In genomic region chr10:122421054-122421625, GRCh38 we compare ENCODE assay signal across 17 cellular contexts. TPM values are rescaled to one million over a fixed set of nuclear protein-coding genes. Genes with fewer than 3 reads are reported as not detected.
DNase-seq lines count a peak whose midpoint lies in the region; ATAC-seq and TF ChIP-seq lines count a peak whose summit lies in the region.
"Had no signal": no experiment of that assay in that cellular context is flagged by ENCODE, and none has a peak within 500 bp of the region (broad histone marks: within the 10 kb centered on the region; RNA-seq: fewer than 3 reads in every experiment).

No MANE protein-coding gene starts in this region.

- H3K27ac ChIP-seq in RWPE1, result peak overlapping the region; percentile 99
- H3K27ac ChIP-seq: lower lobe of right lung, ovary, VCaP had no signal

- peaks cover 14% of the 10 kb centered on the region for H3K36me3 Mint-ChIP-seq in dendritic cell treated with granulocyte-macrophage colony-stimulating factor and Interleukin-4, amounts not matched to agents 40 ng/mL and 50 ng/mL, for 4 days (ENCODE audit: low read depth)
- peaks cover 5% of the 10 kb centered on the region for H3K36me3 Mint-ChIP-seq in natural killer cell treated with Interleukin-12 subunit alpha and Interleukin-12 subunit beta and Interleukin-15 and Interleukin-18, amount 100 ng/mL, for 72 hours
- peaks cover 19% of the 10 kb centered on the region for H3K36me3 Mint-ChIP-seq in type B pancreatic cell

- no peaks in the 10 kb centered on the region for H3K9me3 Mint-ChIP-seq in dendritic cell treated with granulocyte-macrophage colony-stimulating factor and Interleukin-4, amounts not matched to agents 40 ng/mL and 50 ng/mL, for 4 days
- no peaks in the 10 kb centered on the region for H3K9me3 Mint-ChIP-seq in natural killer cell treated with Interleukin-12 subunit alpha and Interleukin-12 subunit beta and Interleukin-15 and Interleukin-18, amount 100 ng/mL, for 72 hours
- no peaks in the 10 kb centered on the region for H3K9me3 Mint-ChIP-seq in type B pancreatic cell

- no peak overlapping the region for H3K4me3 Mint-ChIP-seq in dendritic cell treated with granulocyte-macrophage colony-stimulating factor and Interleukin-4, amounts not matched to agents 40 ng/mL and 50 ng/mL, for 4 days
- H3K4me3 Mint-ChIP-seq in natural killer cell treated with Interleukin-12 subunit alpha and Interleukin-12 subunit beta and Interleukin-15 and Interleukin-18, amount 100 ng/mL, for 72 hours, result peak overlapping the region; percentile 66
- H3K4me3 Mint-ChIP-seq in type B pancreatic cell, result no peak overlapping the region

- no peak overlapping the region for H3K4me3 ChIP-seq in BJ (ENCODE audit: low read depth, low read length)
- H3K4me3 ChIP-seq: lower lobe of right lung, ovary, tibial artery had no signal

- peak overlapping the region; percentile 45 for H3K27ac Mint-ChIP-seq in dendritic cell treated with granulocyte-macrophage colony-stimulating factor and Interleukin-4, amounts not matched to agents 40 ng/mL and 50 ng/mL, for 4 days
- peak overlapping the region; percentile 62 to 89 for H3K27ac Mint-ChIP-seq in natural killer cell treated with Interleukin-12 subunit alpha and Interleukin-12 subunit beta and Interleukin-15 and Interleukin-18, amount 100 ng/mL, for 72 hours
- no peak overlapping the region for H3K27ac Mint-ChIP-seq in type B pancreatic cell

- intact Hi-C loops in dendritic cell treated with granulocyte-macrophage colony-stimulating factor and Interleukin-4, amounts not matched to agents 40 ng/mL and 50 ng/mL, for 4 days (cut with micrococcal nuclease), result no loop called here

- H3K27me3 ChIP-seq in BJ (ENCODE audit: control insufficient read depth, insufficient read depth, low read length), result no peaks in the 10 kb centered on the region
- H3K27me3 ChIP-seq: ovary, tibial artery had no signal

- CTCF ChIA-PET in BJ (lab: Yijun Ruan, JAX) (interaction anchor here (1.7 to 2.7 kb wide), 2 partner anchors 78 to 122 kb away, joined by 7 to 11 read pairs; no protein-coding TSS in a partner anchor), RWPE1 (lab: Yijun Ruan, JAX) (no interaction called here)

- H3K4me1 Mint-ChIP-seq in dendritic cell treated with granulocyte-macrophage colony-stimulating factor and Interleukin-4, amounts not matched to agents 40 ng/mL and 50 ng/mL, for 4 days (ENCODE audit: low read depth), result peaks cover 29% of the 10 kb centered on the region
- H3K4me1 Mint-ChIP-seq in natural killer cell treated with Interleukin-12 subunit alpha and Interleukin-12 subunit beta and Interleukin-15 and Interleukin-18, amount 100 ng/mL, for 72 hours (ENCODE audit: low read depth in 2 of 2), result peaks cover 55 to 61% of the 10 kb centered on the region in 2 donors
- H3K4me1 Mint-ChIP-seq in type B pancreatic cell (ENCODE audit: unreplicated experiment), result peaks cover 6% of the 10 kb centered on the region

- TF ChIP-seq CTCF in BJ (IDR thresholded peaks at IDR 0.05; ENCODE audit: insufficient read depth, low read depth, low read length) (no peak), RWPE1 (conservative IDR thresholded peaks at IDR 0.05; ENCODE audit: low read depth) (no peak), type B pancreatic cell (conservative IDR thresholded peaks at IDR 0.05) (no peak)

- ATAC-seq in natural killer cell treated with Interleukin-12 subunit alpha and Interleukin-12 subunit beta and Interleukin-15 and Interleukin-18, amount 100 ng/mL, for 72 hours, result no peak
- ATAC-seq: lower lobe of right lung had no signal

- H3K27me3 Mint-ChIP-seq in dendritic cell treated with granulocyte-macrophage colony-stimulating factor and Interleukin-4, amounts not matched to agents 40 ng/mL and 50 ng/mL, for 4 days, result no peaks in the 10 kb centered on the region
- H3K27me3 Mint-ChIP-seq in natural killer cell treated with Interleukin-12 subunit alpha and Interleukin-12 subunit beta and Interleukin-15 and Interleukin-18, amount 100 ng/mL, for 72 hours, result no peaks in the 10 kb centered on the region
- no peaks in the 10 kb centered on the region for H3K27me3 Mint-ChIP-seq in type B pancreatic cell

- peaks cover under 1% of the 10 kb centered on the region; the same call in 1 of the 2 replicates for H3K36me3 ChIP-seq in BJ (ENCODE audit: control insufficient read depth, insufficient read depth, low read length)
- H3K36me3 ChIP-seq: ovary had no signal

- POLR2A ChIA-PET in BJ (lab: Charles Lee), result interaction anchor here (0.5 kb wide), 1 partner anchor 43 kb away, joined by 5 read pairs; no protein-coding TSS in a partner anchor
- POLR2A ChIA-PET in RWPE1 (lab: Yijun Ruan, JAX; ENCODE audit: low non-redundant PET), result no interaction called here

- peak; percentile 68 for DNase-seq in BJ (ENCODE audit: low read depth)
- no peak for DNase-seq in RWPE1 (ENCODE audit: low spot score)
- no peak for DNase-seq in natural killer cell treated with Interleukin-12 subunit alpha and Interleukin-12 subunit beta and Interleukin-15 and Interleukin-18, amount 100 ng/mL, for 72 hours (ENCODE audit: low spot score)
- no peak for DNase-seq in NCI-H1930 (lab: John Stamatoyannopoulos, UW)
- DNase-seq in occipital lobe (lab: John Stamatoyannopoulos, UW), result no peak
- no peak for DNase-seq in stimulated activated naive CD4-positive, alpha-beta T cell treated with Interleukin-2 at 50 U/mL for 16 hours (lab: John Stamatoyannopoulos, UW)
- DNase-seq in type B pancreatic cell (ENCODE audit: extremely low spot score, unreplicated experiment), result no peak
- DNase-seq: C1 segment of cervical spinal cord, dermis blood vessel endothelial cell, lower lobe of right lung, NCI-H1092, NCI-H226, ovary, tibial artery had no signal

RNA-seq across cellular contexts. Expression of gene ARMS2, which starts 33.3 kb away (rescaled TPM):
- polyA plus RNA-seq in BJ (2011; rRNA removed), result not detected in 2 replicates
- polyA minus RNA-seq in BJ (2011; rRNA and poly(A)+ RNA removed), result not detected in 2 replicates
- not detected for total RNA-seq in natural killer cell treated with Interleukin-12 subunit alpha and Interleukin-12 subunit beta and Interleukin-15 and Interleukin-18, amount 100 ng/mL, for 72 hours
- total RNA-seq in occipital lobe, result not detected
- not detected in 2 replicates for total RNA-seq in type B pancreatic cell (ENCODE audit: low replicate concordance)
- total RNA-seq: dermis blood vessel endothelial cell, lower lobe of right lung, OCI-LY7, ovary had no signal
- polyA plus RNA-seq: ovary had no signal

RNA-seq across cellular contexts. Expression of gene HTRA1, which starts 40.2 kb away (rescaled TPM):
- polyA plus RNA-seq in BJ (2011; rRNA removed), result 128 and 132 TPM in 2 replicates
- polyA minus RNA-seq in BJ (2011; rRNA and poly(A)+ RNA removed), result 9.9 and 11.0 TPM in 2 replicates
- not detected for total RNA-seq in natural killer cell treated with Interleukin-12 subunit alpha and Interleukin-12 subunit beta and Interleukin-15 and Interleukin-18, amount 100 ng/mL, for 72 hours
- total RNA-seq in occipital lobe (58.5 TPM), type B pancreatic cell (ENCODE audit: low replicate concordance) (12.9 and 32.6 TPM in 2 replicates)
- total RNA-seq: OCI-LY7 had no signal

RNA-seq across cellular contexts. Expression of gene PLEKHA1, which starts 46.6 kb away (rescaled TPM):
- polyA plus RNA-seq in BJ (2011; rRNA removed), result 18.6 and 31.2 TPM in 2 replicates
- polyA minus RNA-seq in BJ (2011; rRNA and poly(A)+ RNA removed), result 8.7 and 11.8 TPM in 2 replicates
- total RNA-seq in natural killer cell treated with Interleukin-12 subunit alpha and Interleukin-12 subunit beta and Interleukin-15 and Interleukin-18, amount 100 ng/mL, for 72 hours, result 1 to 10 TPM; 4.4 to 7.9 TPM
- 40.6 TPM for total RNA-seq in occipital lobe
- total RNA-seq in type B pancreatic cell (ENCODE audit: low replicate concordance), result 38.2 and 55.1 TPM in 2 replicates

Comparison
In these comparisons a context has a peak if more than half of its experiments do, and no peak if none do; other contexts are left out.
1. RNA of gene HTRA1, which starts 40.2 kb away (total RNA-seq): 58.5 TPM in occipital lobe (single experiment) and 12.9 to 32.6 TPM in type B pancreatic cell; not detected in natural killer cell treated with Interleukin-12 subunit alpha and Interleukin-12 subunit beta and Interleukin-15 and Interleukin-18, amount 100 ng/mL, for 72 hours; every median in the first group is over 10 times any median in the second.